28 cellular contexts compared by ENCODE assay signal in genomic region chr1:245133995-245134715, GRCh38. TPM values are rescaled to one million over a fixed set of nuclear protein-coding genes. Genes with fewer than 3 reads are reported as not detected.
"Had no signal": no experiment of that assay in that cellular context is flagged by ENCODE, and none has a peak within 500 bp of the region (broad histone marks: within the 10 kb centered on the region; RNA-seq: fewer than 3 reads in every experiment).

No MANE protein-coding gene starts in this region.

- H3K9me3 ChIP-seq: adrenal gland, ascending aorta, neutrophil, thyroid gland, upper lobe of left lung had no signal

- DNase-seq: activated CD4-positive, alpha-beta T cell treated with anti-CD3 and anti-CD28 coated beads for 36 hours; activated CD4-positive, CD25-positive, alpha-beta regulatory T cell; activated CD8-positive, alpha-beta memory T cell treated with anti-CD3 and anti-CD28 coated beads, Interleukin-2, amount 10 ng/mL, durations not matched to agents 7 days and 5 days; activated CD8-positive, alpha-beta T cell treated with anti-CD3 and anti-CD28 coated beads, Interleukin-2, amount 10 ng/mL, durations not matched to agents 7 days and 5 days; activated naive CD4-positive, alpha-beta T cell treated with anti-CD3 and anti-CD28 coated beads for 36 hours; activated naive CD8-positive, alpha-beta T cell treated with anti-CD3 and anti-CD28 coated beads for 36 hours; activated T-cell treated with anti-CD3 and anti-CD28 coated beads, Interleukin-2, amount 50 U/mL, for 72 hours; adrenal gland; foreskin keratinocyte; islet precursor cell; mammary epithelial cell; naive B cell; nephron progenitor cell; stimulated activated CD4-positive, alpha-beta T cell treated with anti-CD3 and anti-CD28 coated beads, Interleukin-4, amount 100 ng/mL, for 24 hours; T-helper 2 cell; thyroid gland had no signal

- H3K36me3 ChIP-seq: adrenal gland, ascending aorta, cardiac muscle cell, neutrophil, thyroid gland, upper lobe of left lung had no signal

- H3K4me1 ChIP-seq: adrenal gland, ascending aorta, foreskin keratinocyte, upper lobe of left lung had no signal

- H3K27me3 ChIP-seq: adrenal gland, ascending aorta, cardiac muscle cell, foreskin keratinocyte, thyroid gland, upper lobe of left lung had no signal

- H3K4me3 ChIP-seq: adrenal gland, ascending aorta, cardiac muscle cell, hepatocyte, skin epidermis, thyroid gland, upper lobe of left lung had no signal

- H3K4me3 Mint-ChIP-seq: activated CD4-positive, alpha-beta T cell treated with anti-CD3 and anti-CD28 coated beads for 36 hours; activated CD8-positive, alpha-beta memory T cell treated with anti-CD3 and anti-CD28 coated beads, Interleukin-2, amount 10 ng/mL, durations not matched to agents 7 days and 5 days; activated CD8-positive, alpha-beta T cell treated with anti-CD3 and anti-CD28 coated beads, Interleukin-2, amount 10 ng/mL, durations not matched to agents 7 days and 5 days; activated naive CD4-positive, alpha-beta T cell treated with anti-CD3 and anti-CD28 coated beads for 36 hours; activated naive CD8-positive, alpha-beta T cell treated with anti-CD3 and anti-CD28 coated beads for 36 hours; activated T-cell treated with anti-CD3 and anti-CD28 coated beads, Interleukin-2, amount 50 U/mL, for 72 hours; brain; mesothelial cell of epicardium; naive B cell; nephron progenitor cell; stimulated activated effector memory CD8-positive, alpha-beta T cell treated with anti-CD3 and anti-CD28 coated beads, Interleukin-12 subunit alpha, Interleukin-12 subunit beta, amount 100 ng/mL, for 72 hours; stimulated activated naive CD8-positive, alpha-beta T cell treated with anti-CD3 and anti-CD28 coated beads, Interleukin-15, Interleukin-2, amounts not matched to agents 100 ng/mL and 50 ng/mL, for 24 hours had no signal

- H3K36me3 Mint-ChIP-seq: activated CD8-positive, alpha-beta memory T cell treated with anti-CD3 and anti-CD28 coated beads, Interleukin-2, amount 10 ng/mL, durations not matched to agents 7 days and 5 days; activated naive CD8-positive, alpha-beta T cell treated with anti-CD3 and anti-CD28 coated beads for 36 hours; brain; mesothelial cell of epicardium; naive B cell; stimulated activated effector memory CD8-positive, alpha-beta T cell treated with anti-CD3 and anti-CD28 coated beads, Interleukin-12 subunit alpha, Interleukin-12 subunit beta, amount 100 ng/mL, for 72 hours had no signal

- H3K4me1 Mint-ChIP-seq: activated CD4-positive, alpha-beta T cell treated with anti-CD3 and anti-CD28 coated beads for 36 hours; activated CD8-positive, alpha-beta memory T cell treated with anti-CD3 and anti-CD28 coated beads, Interleukin-2, amount 10 ng/mL, durations not matched to agents 7 days and 5 days; activated naive CD8-positive, alpha-beta T cell treated with anti-CD3 and anti-CD28 coated beads for 36 hours; mesothelial cell of epicardium; naive B cell had no signal

- H3K9me3 Mint-ChIP-seq: activated naive CD4-positive, alpha-beta T cell treated with anti-CD3 and anti-CD28 coated beads for 36 hours; activated naive CD8-positive, alpha-beta T cell treated with anti-CD3 and anti-CD28 coated beads for 36 hours had no signal

- ATAC-seq: activated CD4-positive, alpha-beta T cell treated with anti-CD3 and anti-CD28 coated beads for 36 hours; activated CD8-positive, alpha-beta memory T cell treated with anti-CD3 and anti-CD28 coated beads, Interleukin-2, amount 10 ng/mL, durations not matched to agents 7 days and 5 days; activated CD8-positive, alpha-beta T cell treated with anti-CD3 and anti-CD28 coated beads, Interleukin-2, amount 10 ng/mL, durations not matched to agents 7 days and 5 days; activated T-cell treated with anti-CD3 and anti-CD28 coated beads, Interleukin-2, amount 50 U/mL, for 72 hours; esophagus mucosa; foreskin keratinocyte; sciatic nerve; stimulated activated effector memory CD8-positive, alpha-beta T cell treated with anti-CD3 and anti-CD28 coated beads, Interleukin-12 subunit alpha, Interleukin-12 subunit beta, amount 100 ng/mL, for 72 hours had no signal

- H3K27ac ChIP-seq: adrenal gland, ascending aorta, cardiac muscle cell, foreskin keratinocyte, hepatocyte, neutrophil, skin epidermis, thyroid gland, upper lobe of left lung had no signal

- H3K27ac Mint-ChIP-seq: activated CD4-positive, alpha-beta T cell treated with anti-CD3 and anti-CD28 coated beads for 36 hours; activated CD8-positive, alpha-beta memory T cell treated with anti-CD3 and anti-CD28 coated beads, Interleukin-2, amount 10 ng/mL, durations not matched to agents 7 days and 5 days; activated CD8-positive, alpha-beta T cell treated with anti-CD3 and anti-CD28 coated beads, Interleukin-2, amount 10 ng/mL, durations not matched to agents 7 days and 5 days; activated naive CD4-positive, alpha-beta T cell treated with anti-CD3 and anti-CD28 coated beads for 36 hours; activated naive CD8-positive, alpha-beta T cell treated with anti-CD3 and anti-CD28 coated beads for 36 hours; activated T-cell treated with anti-CD3 and anti-CD28 coated beads, Interleukin-2, amount 50 U/mL, for 72 hours; brain; mesothelial cell of epicardium; nephron progenitor cell; stimulated activated effector memory CD8-positive, alpha-beta T cell treated with anti-CD3 and anti-CD28 coated beads, Interleukin-12 subunit alpha, Interleukin-12 subunit beta, amount 100 ng/mL, for 72 hours; stimulated activated naive CD8-positive, alpha-beta T cell treated with anti-CD3 and anti-CD28 coated beads, Interleukin-15, Interleukin-2, amounts not matched to agents 100 ng/mL and 50 ng/mL, for 24 hours had no signal

RNA-seq across cellular contexts. Expression of gene KIF26B, which starts 20.6 kb away (rescaled TPM):
- total RNA-seq: ascending aorta had no signal
